Comparison of ENCODE assay signal across 23 cellular contexts in the genomic region with DNA sequence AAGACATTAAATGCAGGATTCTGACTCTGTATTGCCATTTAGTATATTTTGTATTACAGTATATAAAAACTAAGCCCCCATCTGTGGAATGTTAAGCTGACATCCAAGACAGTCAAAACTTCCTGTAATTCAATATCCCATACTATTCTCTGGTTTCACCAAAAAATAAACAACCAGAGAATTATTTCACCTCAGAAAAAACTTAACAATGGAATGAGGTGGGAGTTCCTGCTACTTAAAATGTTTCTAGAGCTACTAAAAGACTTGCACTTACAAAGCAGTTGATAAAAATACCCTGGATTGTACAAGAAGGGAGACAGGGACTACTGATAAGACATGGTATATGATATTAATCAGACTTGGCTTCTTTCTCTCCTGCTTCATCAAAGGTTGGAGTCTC. TPM values are rescaled to one million over a fixed set of nuclear protein-coding genes. Genes with fewer than 3 reads are reported as not detected.
DNase-seq lines count a peak whose midpoint lies in the region; TF ChIP-seq lines count a peak whose summit lies in the region.
"Had no signal": no experiment of that assay in that cellular context is flagged by ENCODE, and none has a peak within 500 bp of the region (broad histone marks: within the 10 kb centered on the region; RNA-seq: fewer than 3 reads in every experiment).

No MANE protein-coding gene starts in this region.

- H2BK5ac ChIP-seq in mesendoderm (ENCODE audit: low read length) = no peak overlapping the region

- H3K4me2 ChIP-seq in parathyroid adenoma (ENCODE audit: low read length) (peak overlapping the region; percentile 21), mesendoderm (ENCODE audit: low read length) (no peak overlapping the region)

- CTCF ChIA-PET in GM10248 (lab: Yijun Ruan, JAX) = interaction anchor here (1.4 kb wide), 1 partner anchor 8 kb away, joined by 4 read pairs; the partner anchor contains the start of gene ARL13B

- no peak overlapping the region for H2BK120ac ChIP-seq in mesendoderm (ENCODE audit: low read depth, low read length)

- no peak overlapping the region for H3K4ac ChIP-seq in mesendoderm (ENCODE audit: low read depth, low read length)

- H3K27me3 ChIP-seq in adipocyte (replicated peaks; ENCODE audit: control insufficient read depth, insufficient read depth, low read length) (no peaks in the 10 kb centered on the region), parathyroid adenoma (ENCODE audit: control insufficient read depth, insufficient read depth, low read length) (no peaks in the 10 kb centered on the region), mesendoderm (ENCODE audit: insufficient read depth, low read length, poor library complexity) (no peaks in the 10 kb centered on the region)
- H3K27me3 ChIP-seq: colonic mucosa, neutrophil, testis had no signal

- H3K27ac ChIP-seq in parathyroid adenoma (peak overlapping the region; percentile 11), mesendoderm (ENCODE audit: low read depth, low read length) (no peak overlapping the region)
- H3K27ac ChIP-seq: colonic mucosa, neutrophil, testis had no signal

- no peak overlapping the region for H3K4me3 ChIP-seq in adipocyte (ENCODE audit: low read length)
- H3K4me3 ChIP-seq in fibroblast of the aortic adventitia (ENCODE audit: low read depth, low read length) = no peak overlapping the region
- H3K4me3 ChIP-seq in parathyroid adenoma (ENCODE audit: low read depth, low read length) = no peak overlapping the region
- no peak overlapping the region for H3K4me3 ChIP-seq in mesendoderm (ENCODE audit: low read length)
- H3K4me3 ChIP-seq: colonic mucosa, mucosa of descending colon, testis had no signal

- H3K79me1 ChIP-seq in mesendoderm (ENCODE audit: low read length) = peaks cover 3% of the 10 kb centered on the region

- H3K56ac ChIP-seq in mesendoderm (ENCODE audit: low read length) = no peak overlapping the region

- no peak overlapping the region for H3K9ac ChIP-seq in adipocyte (ENCODE audit: low read length)
- no peak overlapping the region for H3K9ac ChIP-seq in parathyroid adenoma
- H3K9ac ChIP-seq in mesendoderm (ENCODE audit: low read length) = no peak overlapping the region

- H3K9me3 ChIP-seq in adipocyte (ENCODE audit: control insufficient read depth, low read length) (no peaks in the 10 kb centered on the region), parathyroid adenoma (ENCODE audit: control insufficient read depth, low read length) (no peaks in the 10 kb centered on the region)
- H3K9me3 ChIP-seq: colonic mucosa, mucosa of descending colon, neutrophil, testis had no signal

- no peaks in the 10 kb centered on the region for H3K4me1 ChIP-seq in adipocyte (ENCODE audit: control insufficient read depth, insufficient read depth, low read length)
- peaks cover 3% of the 10 kb centered on the region for H3K4me1 ChIP-seq in parathyroid adenoma
- H3K4me1 ChIP-seq in mesendoderm (ENCODE audit: control insufficient read depth, low read depth, low read length) = no peaks in the 10 kb centered on the region
- H3K4me1 ChIP-seq: colonic mucosa, testis had no signal

- no peak overlapping the region for H3K23ac ChIP-seq in mesendoderm (ENCODE audit: low read length)

- H3K18ac ChIP-seq in mesendoderm (ENCODE audit: low read length) = no peak overlapping the region

- no peak for TF ChIP-seq CTCF in fibroblast of the aortic adventitia (IDR thresholded peaks at IDR 0.05; ENCODE audit: insufficient read depth, low read length)
- TF ChIP-seq CTCF in parathyroid adenoma (IDR thresholded peaks at IDR 0.05) = no peak
- TF ChIP-seq CTCF in GM10248 (IDR thresholded peaks at IDR 0.05; ENCODE audit: control extremely low read depth, extremely low read depth, low read depth, missing control alignments) = no peak

- POLR2A ChIA-PET in GM10248 (lab: Yijun Ruan, JAX) = no interaction called here

- H3K79me2 ChIP-seq in parathyroid adenoma (peaks cover 16% of the 10 kb centered on the region), mesendoderm (ENCODE audit: control insufficient read depth, insufficient read depth, low read length) (peaks cover 15% of the 10 kb centered on the region)

- H2BK15ac ChIP-seq in mesendoderm (replicated peaks; ENCODE audit: low read depth) = no peak overlapping the region

- H4K5ac ChIP-seq in mesendoderm (ENCODE audit: low read length) = no peak overlapping the region

- H4K8ac ChIP-seq in mesendoderm (ENCODE audit: low read depth, low read length) = no peak overlapping the region

- peak; percentile 33 for DNase-seq in HCEC 1CT
- DNase-seq in adipocyte (ENCODE audit: low read depth) = peak; percentile 49
- peak; percentile 35 for DNase-seq in fibroblast of the aortic adventitia (ENCODE audit: low read depth)
- DNase-seq in mesendoderm = no peak
- DNase-seq in GM10248 (ENCODE audit: extremely low spot score) = no peak
- DNase-seq in NCI-H1694 treated with DMSO at 0.1 percent for 48 hours (lab: John Stamatoyannopoulos, UW) = no peak
- no peak for DNase-seq in DMS53 (lab: John Stamatoyannopoulos, UW)
- DNase-seq: anterior cingulate cortex; CD8-positive, alpha-beta T cell; colonic mucosa; DND-41; foreskin melanocyte; GOT3; mucosa of descending colon; NCI-H1417 treated with DMSO at 0.1 percent for 48 hours; NCI-H526; SHP77; stimulated activated CD4-positive, alpha-beta T cell treated with anti-CD3 and anti-CD28 coated beads, Interleukin-15, amount 100 ng/mL, for 24 hours had no signal

- H2AFZ ChIP-seq in parathyroid adenoma = peak overlapping the region; percentile 14

- H3K36me3 ChIP-seq in adipocyte (ENCODE audit: control insufficient read depth, insufficient read depth, low read length, severe bottlenecking) (no peaks in the 10 kb centered on the region), parathyroid adenoma (ENCODE audit: control insufficient read depth, insufficient read depth, low read length) (no peaks in the 10 kb centered on the region), mesendoderm (ENCODE audit: control insufficient read depth, insufficient read depth, low read length) (no peaks in the 10 kb centered on the region)
- H3K36me3 ChIP-seq: colonic mucosa, neutrophil had no signal

- H2AK5ac ChIP-seq in mesendoderm (ENCODE audit: low read length) = no peak overlapping the region

RNA-seq across cellular contexts. Expression of gene ARL13B, which starts 8.3 kb away (rescaled TPM):
- 14.6 and 16.4 TPM in 2 replicates for total RNA-seq in fibroblast of the aortic adventitia (ENCODE audit: low replicate concordance)
- polyA plus RNA-seq in mesendoderm (2013, experiment 1 of 2) = 8.9 TPM
- polyA plus RNA-seq in mesendoderm (2013, experiment 2 of 2) = 8.9 TPM

RNA-seq across cellular contexts. Expression of gene PROS1, which starts 14.6 kb away (rescaled TPM):
- 57.1 and 109 TPM in 2 replicates for total RNA-seq in fibroblast of the aortic adventitia (ENCODE audit: low replicate concordance)
- polyA plus RNA-seq in mesendoderm (2013, experiment 1 of 2) = 3.6 TPM
- polyA plus RNA-seq in mesendoderm (2013, experiment 2 of 2) = 3.4 TPM
- total RNA-seq: CD8-positive, alpha-beta T cell had no signal

RNA-seq across cellular contexts. Expression of gene STX19, which starts 40.1 kb away (rescaled TPM):
- not detected in 2 replicates for total RNA-seq in fibroblast of the aortic adventitia (ENCODE audit: low replicate concordance)
- polyA plus RNA-seq in mesendoderm (2013, experiment 1 of 2) = 0.04 TPM
- polyA plus RNA-seq in mesendoderm (2013, experiment 2 of 2) = 0.06 TPM
- total RNA-seq: CD8-positive, alpha-beta T cell; kidney epithelial cell; T-helper 1 cell treated with Interleukin-12 subunit alpha and Interleukin-12 subunit beta and Interleukin-4 antibody, amounts not matched to agents 30 ng/mL and 1 ng/mL, for 36 hours; testis had no signal

Comparison
In these comparisons a context has a peak if more than half of its experiments do, and no peak if none do; other contexts are left out.
1. DNase-seq: peak in HCEC 1CT (single experiment), adipocyte (single experiment) and fibroblast of the aortic adventitia (single experiment); none in mesendoderm (single experiment), GM10248 (single experiment), NCI-H1694 treated with DMSO at 0.1 percent for 48 hours (single experiment) and DMS53 (single experiment).